In the genomic region with DNA sequence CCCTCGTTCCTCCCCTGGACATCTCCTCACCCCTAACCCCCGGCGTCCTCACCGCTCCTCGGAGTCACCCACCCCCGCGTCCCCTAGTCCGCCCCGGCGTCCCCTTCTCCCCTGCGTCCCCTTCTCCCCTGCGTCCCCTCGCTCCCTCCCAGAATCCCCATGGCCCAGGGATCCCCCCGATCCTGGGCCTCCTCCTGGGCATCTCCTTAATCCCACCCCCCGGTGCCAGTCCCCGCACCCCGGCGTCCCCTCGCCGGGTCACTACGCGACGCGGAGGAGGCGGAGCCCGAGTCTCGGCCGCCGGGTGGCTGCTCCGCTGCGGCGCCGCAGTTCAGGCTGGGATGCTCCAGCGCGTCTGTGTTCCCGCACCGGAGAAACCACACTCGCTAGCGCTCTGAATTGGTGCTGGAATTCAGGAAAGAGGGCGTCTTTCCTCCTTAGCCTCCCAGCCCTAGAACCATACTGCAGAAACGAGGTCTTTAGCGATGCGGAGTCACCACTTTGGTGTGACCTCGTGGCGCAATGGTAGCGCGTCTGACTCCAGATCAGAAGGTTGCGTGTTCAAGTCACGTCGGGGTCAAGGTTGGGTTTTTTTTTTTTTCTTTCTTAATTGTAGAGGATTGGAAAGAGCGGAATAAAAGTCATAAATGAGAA, we compare ENCODE assay signal across 1 cellular context.
TF ChIP-seq lines count a peak whose summit lies in the region.

No MANE protein-coding gene starts in this region.

TF ChIP-seq in A549, 52 proteins besides CTCF, POLR2A, EP300 and RAD21 (continued from another document):
- TF ChIP-seq REST (IDR thresholded peaks at IDR 0.05) (no peak; the same call in 1 of the 2 replicates), HOXA7 (CRISPR knock-in tag; IDR thresholded peaks at IDR 0.05) (no peak), CBX8 (IDR thresholded peaks at IDR 0.05) (no peak), JUN (IDR thresholded peaks at IDR 0.05) (peak in 1 of 2 experiments; percentile 72; a peak in 3 of 5 replicates), TP53 (CRISPR knock-in tag; IDR thresholded peaks at IDR 0.05) (no peak), CBX2 (IDR thresholded peaks at IDR 0.05; ENCODE audit: borderline replicate concordance, low read depth) (no peak), ZC3H11A (IDR thresholded peaks at IDR 0.05) (no peak), RNF2 (IDR thresholded peaks at IDR 0.05; ENCODE audit: borderline replicate concordance, low read depth) (no peak), HOXB5 (CRISPR knock-in tag; IDR thresholded peaks at IDR 0.05) (no peak), SREBF2 (IDR thresholded peaks at IDR 0.05) (peak; percentile 98), KDM5A (IDR thresholded peaks at IDR 0.05) (no peak), HES2 (IDR thresholded peaks at IDR 0.05) (no peak), CHD2 (IDR thresholded peaks at IDR 0.05; ENCODE audit: low read length, partially characterized antibody) (no peak), KDM1A (IDR thresholded peaks at IDR 0.05; ENCODE audit: low read depth) (no peak), MAX (IDR thresholded peaks at IDR 0.05) (peak; percentile 92)
